ENCODE assay signal across 18 cellular contexts in the genomic region with DNA sequence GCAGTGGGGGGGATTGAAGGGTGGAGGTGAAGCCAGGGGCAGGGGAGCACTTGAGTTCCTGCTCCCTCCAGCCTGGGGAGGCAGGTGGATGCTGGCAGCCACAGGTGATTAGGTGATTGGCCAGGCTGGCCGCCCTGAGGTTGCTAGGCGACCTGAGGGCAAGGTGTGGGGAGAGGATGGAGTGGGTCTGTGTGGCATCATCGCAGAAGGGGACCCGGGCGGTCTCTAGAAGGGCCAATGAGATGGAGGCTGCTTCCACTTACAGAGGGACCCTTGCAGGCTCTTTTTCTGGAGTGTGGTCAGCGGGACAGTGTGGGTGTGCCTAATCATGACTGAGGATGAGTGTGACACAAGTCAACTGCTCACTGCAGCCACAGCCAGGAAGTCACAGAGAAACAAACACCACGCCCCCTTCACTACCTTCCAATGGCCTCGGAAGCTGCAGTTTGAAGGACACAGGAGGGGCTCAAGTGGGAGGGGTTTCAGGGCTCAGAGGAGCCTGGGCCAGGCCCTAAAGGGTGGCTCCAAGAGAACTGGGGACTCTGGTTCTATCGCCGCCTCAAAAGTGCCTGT.
A peak's percentile ranks its signal among the peaks of the same experiment; 100 is the strongest.
DNase-seq lines count a peak whose midpoint lies in the region; ATAC-seq, FAIRE-seq and TF ChIP-seq lines count a peak whose summit lies in the region.
"Had no signal": no experiment of that assay in that cellular context is flagged by ENCODE, and none has a peak within 500 bp of the region (broad histone marks: within the 10 kb centered on the region; RNA-seq: fewer than 3 reads in every experiment).

No MANE protein-coding gene starts in this region.

- no peak for TF ChIP-seq POLR2A in K562 (conservative IDR thresholded peaks at IDR 0.05)

- no peak for TF ChIP-seq RAD21 in K562 (CRISPR knock-in tag; conservative IDR thresholded peaks at IDR 0.05 in 1 of 2, IDR thresholded peaks at IDR 0.05 in 1 of 2)

- H3K27ac ChIP-seq in K562 (ENCODE audit: extremely low read depth, low read depth, low read length) (no peak overlapping the region), upper lobe of right lung (no peak overlapping the region)
- H3K27ac ChIP-seq: cardiac muscle cell, gastrocnemius medialis, uterus had no signal

- BruUV-seq in K562 (replicated peaks; lab: Mats Ljungman, UMichigan) = no TSS peak

- H3K4me1 ChIP-seq in K562 (replicated peaks in 1 of 2; ENCODE audit: control insufficient read depth in 2 of 2, insufficient read depth in 2 of 2, low read length in 2 of 2) (no peaks in the 10 kb centered on the region), upper lobe of right lung (no peaks in the 10 kb centered on the region)
- H3K4me1 ChIP-seq: gastrocnemius medialis, uterus had no signal

- no peak overlapping the region for H2AFZ ChIP-seq in K562 (ENCODE audit: low read depth, low read length)

- 0% methylated on average over 10 of the region's 10 CpGs for WGBS in K562 (ENCODE audit: insufficient coverage, low coverage, missing lambda C conversion rate)

- peaks cover 4 to 16% of the 10 kb centered on the region in 2 experiments; a peak in 3 of 5 replicates for H3K27me3 ChIP-seq in K562 (ENCODE audit: control insufficient read depth in 2 of 2, insufficient read depth in 2 of 2, low read length in 2 of 2)
- no peaks in the 10 kb centered on the region for H3K27me3 ChIP-seq in upper lobe of right lung
- H3K27me3 ChIP-seq: cardiac muscle cell, uterus had no signal

- no peak overlapping the region for H3K4me3 Mint-ChIP-seq in effector memory CD8-positive, alpha-beta T cell
- H3K4me3 Mint-ChIP-seq: activated B cell treated with CpG ODN at 0.5 μM for 24 hours; activated naive CD8-positive, alpha-beta T cell treated with anti-CD3 and anti-CD28 coated beads for 36 hours; B cell had no signal

- H3K27ac Mint-ChIP-seq in effector memory CD8-positive, alpha-beta T cell = no peak overlapping the region
- H3K27ac Mint-ChIP-seq: activated B cell treated with CpG ODN at 0.5 μM for 24 hours; activated naive CD8-positive, alpha-beta T cell treated with anti-CD3 and anti-CD28 coated beads for 36 hours; B cell had no signal

- TF ChIP-seq CTCF in K562 (IDR thresholded peaks at IDR 0.05 in 2 of 3, conservative IDR thresholded peaks at IDR 0.05 in 1 of 3; ENCODE audit: insufficient read depth in 2 of 3, low read depth in 1 of 3, low read length in 3 of 3) (no peak), upper lobe of right lung (IDR thresholded peaks at IDR 0.05) (no peak)

- FAIRE-seq in K562 (lab: Jason Lieb, UNC) = no peak
- FAIRE-seq: endometrium had no signal

- H3K36me3 Mint-ChIP-seq in effector memory CD8-positive, alpha-beta T cell (ENCODE audit: insufficient read depth) = peaks cover 2% of the 10 kb centered on the region
- H3K36me3 Mint-ChIP-seq: activated naive CD8-positive, alpha-beta T cell treated with anti-CD3 and anti-CD28 coated beads for 36 hours had no signal

- 0 out of 2 replicates have a peak, but pooled peaks cover 3% of the 10 kb centered on the region for H4K20me1 ChIP-seq in K562 (replicated peaks; ENCODE audit: control insufficient read depth, insufficient read depth, low read length)

- H3K4me1 Mint-ChIP-seq in effector memory CD8-positive, alpha-beta T cell (ENCODE audit: low read depth in 2 of 2) = peaks cover 0 to 5% of the 10 kb centered on the region in 2 donors

- no peak for TF ChIP-seq EP300 in K562 (IDR thresholded peaks at IDR 0.05; ENCODE audit: low read length)

- H3K9me3 Mint-ChIP-seq in effector memory CD8-positive, alpha-beta T cell = peaks cover 0 to 8% of the 10 kb centered on the region in 2 donors
- H3K9me3 Mint-ChIP-seq: activated B cell treated with CpG ODN at 0.5 μM for 24 hours; activated naive CD8-positive, alpha-beta T cell treated with anti-CD3 and anti-CD28 coated beads for 36 hours had no signal

- no peaks in the 10 kb centered on the region for H3K79me2 ChIP-seq in K562 (ENCODE audit: control insufficient read depth, insufficient read depth, low read length)

- H3K9me3 ChIP-seq in K562 (replicated peaks; ENCODE audit: control insufficient read depth, insufficient read depth, low read depth, low read length) = no peaks in the 10 kb centered on the region
- H3K9me3 ChIP-seq in upper lobe of right lung = no peaks in the 10 kb centered on the region
- H3K9me3 ChIP-seq: gastrocnemius medialis, uterus had no signal

- H3K27me3 Mint-ChIP-seq in effector memory CD8-positive, alpha-beta T cell = peaks cover 13 to 43% of the 10 kb centered on the region in 2 donors
- H3K27me3 Mint-ChIP-seq: activated B cell treated with CpG ODN at 0.5 μM for 24 hours; activated naive CD8-positive, alpha-beta T cell treated with anti-CD3 and anti-CD28 coated beads for 36 hours; B cell had no signal

- no peaks in the 10 kb centered on the region for H3K9me1 ChIP-seq in K562 (ENCODE audit: control insufficient read depth, insufficient read depth, low read length)

- ATAC-seq in K562 = peak; percentile 71
- ATAC-seq in upper lobe of right lung = peak; percentile 50
- no peak for ATAC-seq in effector memory CD8-positive, alpha-beta T cell (replicated peaks)
- ATAC-seq: gastrocnemius medialis had no signal

- in situ Hi-C loops in K562 (cut with MboI) = no loop called here

- POLR2A ChIA-PET in K562 (lab: Yijun Ruan, JAX) = interaction anchor here (0.7 kb wide), 1 partner anchor 31 kb away, joined by 3 read pairs; no protein-coding TSS in a partner anchor

- H3K36me3 ChIP-seq in K562 (ENCODE audit: control insufficient read depth, insufficient read depth, low read length) (no peaks in the 10 kb centered on the region), upper lobe of right lung (no peaks in the 10 kb centered on the region)
- H3K36me3 ChIP-seq: cardiac muscle cell, gastrocnemius medialis, uterus had no signal

- H3K4me2 ChIP-seq in K562 (ENCODE audit: insufficient read depth, low read length) = no peak overlapping the region

- H3K4me3 ChIP-seq in K562 (no peak overlapping the region), upper lobe of right lung (no peak overlapping the region)
- H3K4me3 ChIP-seq: cardiac muscle cell, gastrocnemius medialis, uterus had no signal

- CTCF ChIA-PET in K562 (lab: Yijun Ruan, JAX; ENCODE audit: low intra/inter-chr PET ratio) = no interaction called here

- DNase-seq in stimulated activated CD4-positive, alpha-beta T cell treated with anti-CD3 and anti-CD28 coated beads, Interleukin-15, amount 100 ng/mL, for 24 hours = peak; percentile 3
- DNase-seq in stimulated activated CD4-positive, alpha-beta T cell treated with anti-CD3 and anti-CD28 coated beads, Interleukin-12 subunit alpha, Interleukin-12 subunit beta, amount 100 ng/mL, for 4 hours = no peak
- DNase-seq in NCI-H1417 treated with DMSO at 0.1 percent for 48 hours (lab: John Stamatoyannopoulos, UW) (peak; percentile 69), K562 (ENCODE audit: extremely low read depth in 1 of 4, low spot score in 3 of 4) (peak in 3 of 4 experiments; percentile 14 to 17 (median 14)), upper lobe of right lung (no peak), foreskin melanocyte (no peak)
- DNase-seq in effector memory CD8-positive, alpha-beta T cell = no peak
- no peak for DNase-seq in activated naive CD4-positive, alpha-beta T cell (lab: John Stamatoyannopoulos, UW)
- DNase-seq: activated B cell treated with CpG ODN at 0.5 μM for 24 hours; activated naive CD8-positive, alpha-beta T cell treated with anti-CD3 and anti-CD28 coated beads for 36 hours; gastrocnemius medialis; NCI-H2029; OCI-M1; stimulated activated CD4-positive, alpha-beta T cell treated with anti-CD3 and anti-CD28 coated beads, Interleukin-2, amount 100 ng/mL, for 48 hours; uterus had no signal

- no peak overlapping the region for H3K9ac ChIP-seq in K562 (ENCODE audit: insufficient read depth in 1 of 2, low read depth in 2 of 2, low read length in 2 of 2)

- intact Hi-C loops in K562 (cut with micrococcal nuclease) (no loop called here), upper lobe of right lung (cut with DNase I) (no loop called here)

TF ChIP-seq in K562, 482 proteins besides CTCF, POLR2A, EP300 and RAD21:
- TF ChIP-seq SP2 (IDR thresholded peaks at IDR 0.05; ENCODE audit: extremely low read depth, low read depth, low read length, poor library complexity, severe bottlenecking) (no peak), CHD2 (IDR thresholded peaks at IDR 0.05; ENCODE audit: low read depth, low read length) (no peak), TARDBP (IDR thresholded peaks at IDR 0.05) (no peak), SRSF1 (IDR thresholded peaks at IDR 0.05; ENCODE audit: low read depth, low read length) (no peak), ARNT (IDR thresholded peaks at IDR 0.05) (no peak), ETV5 (CRISPR knock-in tag; IDR thresholded peaks at IDR 0.05; ENCODE audit: low read depth) (no peak)
- TF ChIP-seq, protein P1, sequence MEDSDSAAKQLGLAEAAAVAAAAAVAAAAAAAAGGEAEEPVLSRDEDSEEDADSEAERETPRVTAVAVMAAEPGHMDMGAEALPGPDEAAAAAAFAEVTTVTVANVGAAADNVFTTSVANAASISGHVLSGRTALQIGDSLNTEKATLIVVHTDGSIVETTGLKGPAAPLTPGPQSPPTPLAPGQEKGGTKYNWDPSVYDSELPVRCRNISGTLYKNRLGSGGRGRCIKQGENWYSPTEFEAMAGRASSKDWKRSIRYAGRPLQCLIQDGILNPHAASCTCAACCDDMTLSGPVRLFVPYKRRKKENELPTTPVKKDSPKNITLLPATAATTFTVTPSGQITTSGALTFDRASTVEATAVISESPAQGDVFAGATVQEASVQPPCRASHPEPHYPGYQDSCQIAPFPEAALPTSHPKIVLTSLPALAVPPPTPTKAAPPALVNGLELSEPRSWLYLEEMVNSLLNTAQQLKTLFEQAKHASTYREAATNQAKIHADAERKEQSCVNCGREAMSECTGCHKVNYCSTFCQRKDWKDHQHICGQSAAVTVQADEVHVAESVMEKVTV (CRISPR knock-in tag; IDR thresholded peaks at IDR 0.05) = no peak
- TF ChIP-seq, protein P2, sequence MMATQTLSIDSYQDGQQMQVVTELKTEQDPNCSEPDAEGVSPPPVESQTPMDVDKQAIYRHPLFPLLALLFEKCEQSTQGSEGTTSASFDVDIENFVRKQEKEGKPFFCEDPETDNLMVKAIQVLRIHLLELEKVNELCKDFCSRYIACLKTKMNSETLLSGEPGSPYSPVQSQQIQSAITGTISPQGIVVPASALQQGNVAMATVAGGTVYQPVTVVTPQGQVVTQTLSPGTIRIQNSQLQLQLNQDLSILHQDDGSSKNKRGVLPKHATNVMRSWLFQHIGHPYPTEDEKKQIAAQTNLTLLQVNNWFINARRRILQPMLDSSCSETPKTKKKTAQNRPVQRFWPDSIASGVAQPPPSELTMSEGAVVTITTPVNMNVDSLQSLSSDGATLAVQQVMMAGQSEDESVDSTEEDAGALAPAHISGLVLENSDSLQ (IDR thresholded peaks at IDR 0.05) = peak; percentile 54; the same call in 1 of the 2 replicates

Comparison
In these comparisons a context has a peak if more than half of its experiments do, and no peak if none do; other contexts are left out.
1. DNase-seq: peak in stimulated activated CD4-positive, alpha-beta T cell treated with anti-CD3 and anti-CD28 coated beads, Interleukin-15, amount 100 ng/mL, for 24 hours (single experiment), NCI-H1417 treated with DMSO at 0.1 percent for 48 hours (single experiment) and K562 (3 of 4); none in stimulated activated CD4-positive, alpha-beta T cell treated with anti-CD3 and anti-CD28 coated beads, Interleukin-12 subunit alpha, Interleukin-12 subunit beta, amount 100 ng/mL, for 4 hours (single experiment), upper lobe of right lung (single experiment), foreskin melanocyte (single experiment), effector memory CD8-positive, alpha-beta T cell (0 of 3) and activated naive CD4-positive, alpha-beta T cell (0 of 4).